Comparison of ENCODE assay signal across 8 cellular contexts in the genomic region with DNA sequence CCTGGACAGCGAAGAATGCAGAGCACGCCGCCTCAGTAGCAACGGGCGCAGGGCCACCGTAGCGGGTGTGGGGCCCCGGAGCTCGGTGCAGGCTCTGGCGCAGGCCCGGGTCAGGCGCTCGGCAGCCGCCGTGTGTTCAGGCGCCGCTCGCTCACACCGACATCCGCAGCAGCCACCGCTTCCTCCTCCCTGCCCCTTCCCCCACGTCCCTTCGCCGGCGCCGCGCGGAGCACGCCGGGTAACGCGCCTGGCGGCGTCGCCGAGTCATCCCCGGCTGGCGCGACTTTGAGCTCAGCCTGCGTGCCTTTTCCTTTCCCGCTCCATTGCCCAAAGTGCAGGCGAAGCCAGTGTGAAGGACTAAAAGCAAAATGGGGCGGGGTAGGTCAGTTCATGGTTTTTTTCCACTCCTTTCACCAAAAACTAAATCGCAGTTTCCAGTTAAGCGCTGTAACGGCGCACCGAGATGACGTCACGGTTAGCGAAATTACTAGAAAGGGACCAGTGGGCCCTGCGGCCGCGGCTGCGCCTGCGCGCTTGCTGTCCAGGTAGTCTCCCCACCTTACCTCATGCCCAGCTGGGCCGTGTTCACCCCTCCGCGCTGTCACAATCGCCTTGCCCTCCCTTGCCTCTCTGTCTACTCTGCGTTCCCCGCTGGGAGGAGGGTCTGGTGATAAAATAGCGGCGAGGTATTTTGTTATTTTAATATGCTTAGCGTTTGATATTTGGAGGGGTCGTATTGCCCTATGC. TPM values are rescaled to one million over a fixed set of nuclear protein-coding genes. Genes with fewer than 3 reads are reported as not detected.
DNase-seq lines count a peak whose midpoint lies in the region; ATAC-seq lines count a peak whose summit lies in the region.

A gene (minus strand): TSS at position 191 of the 747 bp plus-strand sequence. CDS start 279 bp downstream, outside the sequence.

- DNase-seq in Daoy (ENCODE audit: low read depth) (peak; percentile 96), GOT3 (lab: John Stamatoyannopoulos, UW) (peak; percentile 67), LHCN-M2 (ENCODE audit: low read depth) (peak; percentile 86), RPMI7951 (ENCODE audit: low read depth) (peak; percentile 84), fibroblast of gingiva (ENCODE audit: low read depth) (peak; percentile 92), naive B cell (peak; percentile 96)
- DNase-seq in activated T-helper 1 cell treated with anti-CD3 and anti-CD28 coated beads, Interleukin-12 subunit alpha, Interleukin-12 subunit beta, Interleukin-2, Interleukin-4 antibody, amounts not matched to agents 30 ng/mL and 10 ng/mL and 1 ng/mL, durations not matched to agents 14 hours and 24 hours and 36 hours (ENCODE audit: low spot score) = peak; percentile 89
- peak; percentile 87 to 96 for DNase-seq in stimulated activated effector memory CD8-positive, alpha-beta T cell treated with anti-CD3 and anti-CD28 coated beads, Interleukin-12 subunit alpha, Interleukin-12 subunit beta, amount 100 ng/mL, for 72 hours (ENCODE audit: low spot score in 2 of 2)

- ATAC-seq in naive B cell (ENCODE audit: low read depth in 2 of 2) = peak; percentile 84 to 85
- peak; percentile 86 for ATAC-seq in stimulated activated effector memory CD8-positive, alpha-beta T cell treated with anti-CD3 and anti-CD28 coated beads, Interleukin-12 subunit alpha, Interleukin-12 subunit beta, amount 100 ng/mL, for 72 hours

- no peaks in the 10 kb centered on the region for H3K27me3 Mint-ChIP-seq in activated T-helper 1 cell treated with anti-CD3 and anti-CD28 coated beads, Interleukin-12 subunit alpha, Interleukin-12 subunit beta, Interleukin-2, Interleukin-4 antibody, amounts not matched to agents 30 ng/mL and 10 ng/mL and 1 ng/mL, durations not matched to agents 14 hours and 24 hours and 36 hours (ENCODE audit: insufficient read depth)
- no peaks in the 10 kb centered on the region for H3K27me3 Mint-ChIP-seq in naive B cell

- intact Hi-C loops in activated T-helper 1 cell treated with anti-CD3 and anti-CD28 coated beads, Interleukin-12 subunit alpha, Interleukin-12 subunit beta, Interleukin-2, Interleukin-4 antibody, amounts not matched to agents 30 ng/mL and 10 ng/mL and 1 ng/mL, durations not matched to agents 14 hours and 24 hours and 36 hours (cut with micrococcal nuclease) = loop anchor here (1.0 to 10.0 kb wide), 7 partner anchors 59 to 1047 kb away; a partner anchor contains a TSS

- peak within 1 kb of the TSS; percentile 96 for H3K27ac Mint-ChIP-seq in activated T-helper 1 cell treated with anti-CD3 and anti-CD28 coated beads, Interleukin-12 subunit alpha, Interleukin-12 subunit beta, Interleukin-2, Interleukin-4 antibody, amounts not matched to agents 30 ng/mL and 10 ng/mL and 1 ng/mL, durations not matched to agents 14 hours and 24 hours and 36 hours
- H3K27ac Mint-ChIP-seq in naive B cell = peak within 1 kb of the TSS; percentile 99 to 100 (median 100)
- peak within 1 kb of the TSS; percentile 100 for H3K27ac Mint-ChIP-seq in stimulated activated effector memory CD8-positive, alpha-beta T cell treated with anti-CD3 and anti-CD28 coated beads, Interleukin-12 subunit alpha, Interleukin-12 subunit beta, amount 100 ng/mL, for 72 hours

- peaks cover 36% of the 10 kb centered on the region for H3K4me1 Mint-ChIP-seq in activated T-helper 1 cell treated with anti-CD3 and anti-CD28 coated beads, Interleukin-12 subunit alpha, Interleukin-12 subunit beta, Interleukin-2, Interleukin-4 antibody, amounts not matched to agents 30 ng/mL and 10 ng/mL and 1 ng/mL, durations not matched to agents 14 hours and 24 hours and 36 hours (ENCODE audit: low read depth)
- H3K4me1 Mint-ChIP-seq in naive B cell = peaks cover 22 to 41% (median 38%) of the 10 kb centered on the region in 3 donors
- peaks cover 38% of the 10 kb centered on the region for H3K4me1 Mint-ChIP-seq in stimulated activated effector memory CD8-positive, alpha-beta T cell treated with anti-CD3 and anti-CD28 coated beads, Interleukin-12 subunit alpha, Interleukin-12 subunit beta, amount 100 ng/mL, for 72 hours

- H3K36me3 Mint-ChIP-seq in activated T-helper 1 cell treated with anti-CD3 and anti-CD28 coated beads, Interleukin-12 subunit alpha, Interleukin-12 subunit beta, Interleukin-2, Interleukin-4 antibody, amounts not matched to agents 30 ng/mL and 10 ng/mL and 1 ng/mL, durations not matched to agents 14 hours and 24 hours and 36 hours (ENCODE audit: low read depth) = peaks cover 19% of the 10 kb centered on the region
- H3K36me3 Mint-ChIP-seq in naive B cell = no peaks in the 10 kb centered on the region
- peaks cover 54% of the 10 kb centered on the region for H3K36me3 Mint-ChIP-seq in stimulated activated effector memory CD8-positive, alpha-beta T cell treated with anti-CD3 and anti-CD28 coated beads, Interleukin-12 subunit alpha, Interleukin-12 subunit beta, amount 100 ng/mL, for 72 hours

- peak within 1 kb of the TSS; percentile 87 for H3K4me3 Mint-ChIP-seq in activated T-helper 1 cell treated with anti-CD3 and anti-CD28 coated beads, Interleukin-12 subunit alpha, Interleukin-12 subunit beta, Interleukin-2, Interleukin-4 antibody, amounts not matched to agents 30 ng/mL and 10 ng/mL and 1 ng/mL, durations not matched to agents 14 hours and 24 hours and 36 hours
- peak within 1 kb of the TSS; percentile 95 to 100 (median 98) for H3K4me3 Mint-ChIP-seq in naive B cell
- peak within 1 kb of the TSS; percentile 98 for H3K4me3 Mint-ChIP-seq in stimulated activated effector memory CD8-positive, alpha-beta T cell treated with anti-CD3 and anti-CD28 coated beads, Interleukin-12 subunit alpha, Interleukin-12 subunit beta, amount 100 ng/mL, for 72 hours

- no peaks in the 10 kb centered on the region for H3K9me3 Mint-ChIP-seq in activated T-helper 1 cell treated with anti-CD3 and anti-CD28 coated beads, Interleukin-12 subunit alpha, Interleukin-12 subunit beta, Interleukin-2, Interleukin-4 antibody, amounts not matched to agents 30 ng/mL and 10 ng/mL and 1 ng/mL, durations not matched to agents 14 hours and 24 hours and 36 hours
- no peaks in the 10 kb centered on the region for H3K9me3 Mint-ChIP-seq in naive B cell
- H3K9me3 Mint-ChIP-seq in stimulated activated effector memory CD8-positive, alpha-beta T cell treated with anti-CD3 and anti-CD28 coated beads, Interleukin-12 subunit alpha, Interleukin-12 subunit beta, amount 100 ng/mL, for 72 hours = no peaks in the 10 kb centered on the region

RNA-seq across cellular contexts. Expression of the gene that starts here (rescaled TPM):
- total RNA-seq in Daoy (2014; rRNA removed; shearing (Covaris generic)) = 130 and 142 TPM in 2 replicates
- total RNA-seq in LHCN-M2 (2014; rRNA removed) = 99.8 and 111 TPM in 2 replicates
- polyA plus RNA-seq in LHCN-M2 (2012) = 48.7 TPM
- 75.7 and 80.2 TPM in 2 replicates for total RNA-seq in RPMI7951 (2014; rRNA removed; shearing (Covaris generic))
- total RNA-seq in activated T-helper 1 cell treated with anti-CD3 and anti-CD28 coated beads, Interleukin-12 subunit alpha, Interleukin-12 subunit beta, Interleukin-2, Interleukin-4 antibody, amounts not matched to agents 30 ng/mL and 10 ng/mL and 1 ng/mL, durations not matched to agents 14 hours and 24 hours and 36 hours = 142 and 143 TPM in 2 replicates
- 10 to 100 TPM; 63.4 to 82.8 (median 70.2) TPM for polyA plus RNA-seq in naive B cell (ENCODE audit: low read depth in 6 of 6)

Comparison
In these comparisons a context has a peak if more than half of its experiments do, and no peak if none do; other contexts are left out.
1. Peak in every context shown above with its lines: DNase-seq and ATAC-seq.